ENCODE assay signal across 8 cellular contexts in genomic region chrX:53440631-53441517, GRCh38. TPM values are rescaled to one million over a fixed set of nuclear protein-coding genes. Genes with fewer than 3 reads are reported as not detected.
DNase-seq lines count a peak whose midpoint lies in the region; ATAC-seq and TF ChIP-seq lines count a peak whose summit lies in the region.

No MANE protein-coding gene starts in this region.

- peaks cover 0 to 15% (median 0%) of the 10 kb centered on the region in 3 donors for H3K27me3 Mint-ChIP-seq in CD14-positive monocyte (ENCODE audit: low read depth in 3 of 3)

- peaks cover 0 to 3% of the 10 kb centered on the region in 2 donors for H3K36me3 Mint-ChIP-seq in CD14-positive monocyte

- H4K20me1 ChIP-seq in SU-DHL-6 (ENCODE audit: low read depth, low read length): no peaks in the 10 kb centered on the region

- peak; percentile 65 to 75 for ATAC-seq in lower lobe of right lung
- ATAC-seq in HG02798 (IDR thresholded peaks at IDR 0.05; ENCODE audit: poor library complexity, unreplicated experiment): no peak
- no peak for ATAC-seq in HG02885 (IDR thresholded peaks at IDR 0.05; ENCODE audit: poor library complexity, unreplicated experiment)

- peak overlapping the region; percentile 82 to 92 for H3K4me3 Mint-ChIP-seq in CD14-positive monocyte

- TF ChIP-seq EP300 in stomach (IDR thresholded peaks at IDR 0.05): no peak

- H3K4me3 ChIP-seq in HUES6 (ENCODE audit: low read depth, low read length): peak overlapping the region; percentile 59
- H3K4me3 ChIP-seq in SU-DHL-6 (ENCODE audit: insufficient read depth, low read length, poor library complexity, severe bottlenecking): peak overlapping the region; percentile 60
- H3K4me3 ChIP-seq in lower lobe of right lung: peak overlapping the region; percentile 48
- H3K4me3 ChIP-seq in stomach: peak overlapping the region; percentile 32 to 41 (median 37)

- WGBS in stomach, 5 donors: 11 to 37% (median 15%) methylated on average over 20 to 39 of the region's 39 CpGs

- peaks cover 33% of the 10 kb centered on the region for H3K27me3 ChIP-seq in HUES6 (ENCODE audit: control insufficient read depth, insufficient read depth, low read length)
- H3K27me3 ChIP-seq in SU-DHL-6 (ENCODE audit: low read length): no peaks in the 10 kb centered on the region
- H3K27me3 ChIP-seq in lower lobe of right lung (ENCODE audit: low read depth): no peaks in the 10 kb centered on the region
- peaks cover 0 to 19% (median 0%) of the 10 kb centered on the region in 3 donors for H3K27me3 ChIP-seq in stomach

- H3F3A ChIP-seq in SU-DHL-6 (ENCODE audit: insufficient read depth): no peaks in the 10 kb centered on the region

- no peak overlapping the region for H3K27ac ChIP-seq in HUES6 (ENCODE audit: low read depth, low read length)
- no peak overlapping the region for H3K27ac ChIP-seq in SU-DHL-6 (ENCODE audit: low read depth, low read length)
- H3K27ac ChIP-seq in lower lobe of right lung: peak overlapping the region; percentile 73
- peak overlapping the region; percentile 47 to 77 (median 64) for H3K27ac ChIP-seq in stomach

- DNase-seq in CD14-positive monocyte (ENCODE audit: low spot score): peak; percentile 83
- DNase-seq in dermis blood vessel endothelial cell: peak; percentile 39
- DNase-seq in lower lobe of right lung: peak; percentile 63
- peak; percentile 53 for DNase-seq in stomach

- H3K4me1 ChIP-seq in HUES6 (ENCODE audit: control insufficient read depth, insufficient read depth, low read length) (peaks cover 2% of the 10 kb centered on the region; the same call in 1 of the 2 replicates), lower lobe of right lung (peaks cover 12% of the 10 kb centered on the region), stomach (peaks cover 0 to 19% (median 13%) of the 10 kb centered on the region in 4 donors)

- H3K4me1 Mint-ChIP-seq in CD14-positive monocyte: peaks cover 24% of the 10 kb centered on the region

- H3K79me2 ChIP-seq in SU-DHL-6 (ENCODE audit: insufficient read depth, low read length): no peaks in the 10 kb centered on the region

- H3K9me3 Mint-ChIP-seq in CD14-positive monocyte: peaks cover 0 to 2% (median 0%) of the 10 kb centered on the region in 7 donors

- intact Hi-C loops in CD14-positive monocyte (cut with micrococcal nuclease): loop anchor here in 1 of 2 donors (5.0 kb wide), 1 partner anchor 124 kb away; no protein-coding TSS in a partner anchor
- intact Hi-C loops in lower lobe of right lung (cut with DNase I): no loop called here
- intact Hi-C loops in stomach (cut with DNase I; ENCODE audit: low total_unique reads): loop anchor here (10.0 kb wide), 1 partner anchor 146 kb away; no protein-coding TSS in a partner anchor

- no peaks in the 10 kb centered on the region for H3K9me2 ChIP-seq in SU-DHL-6 (replicated peaks; ENCODE audit: insufficient read depth, low read length)

- peak overlapping the region; percentile 75 for H3K4me2 ChIP-seq in SU-DHL-6 (ENCODE audit: low read depth, low read length, poor library complexity, severe bottlenecking)

- H3K9me3 ChIP-seq in HUES6 (ENCODE audit: control insufficient read depth, insufficient read depth, low read depth, low read length): no peaks in the 10 kb centered on the region; the same call in 1 of the 2 replicates
- H3K9me3 ChIP-seq in SU-DHL-6 (ENCODE audit: insufficient read depth, low read length): no peaks in the 10 kb centered on the region
- no peaks in the 10 kb centered on the region for H3K9me3 ChIP-seq in lower lobe of right lung
- H3K9me3 ChIP-seq in stomach: no peaks in the 10 kb centered on the region

- TF ChIP-seq CTCF in CD14-positive monocyte (IDR thresholded peaks at IDR 0.05) (no peak), SU-DHL-6 (IDR thresholded peaks at IDR 0.05; ENCODE audit: insufficient read depth, low read length, poor library complexity, severe bottlenecking) (no peak), lower lobe of right lung (IDR thresholded peaks at IDR 0.05) (no peak), stomach (IDR thresholded peaks at IDR 0.05) (no peak)

- TF ChIP-seq POLR2A in stomach (IDR thresholded peaks at IDR 0.05): no peak

- H2AFZ ChIP-seq in SU-DHL-6 (ENCODE audit: low read depth, low read length, severe bottlenecking): peak overlapping the region; percentile 43

- no peaks in the 10 kb centered on the region for H3K36me3 ChIP-seq in HUES6 (ENCODE audit: control insufficient read depth, insufficient read depth, low read length)
- no peaks in the 10 kb centered on the region for H3K36me3 ChIP-seq in SU-DHL-6 (ENCODE audit: low read length)
- H3K36me3 ChIP-seq in lower lobe of right lung: no peaks in the 10 kb centered on the region
- H3K36me3 ChIP-seq in stomach: no peaks in the 10 kb centered on the region

- H3K9ac ChIP-seq in HUES6 (ENCODE audit: low read length) (peak overlapping the region; percentile 6), SU-DHL-6 (ENCODE audit: low read length) (peak overlapping the region; percentile 59)

- peak overlapping the region; percentile 92 to 98 (median 95) for H3K27ac Mint-ChIP-seq in CD14-positive monocyte

RNA-seq across cellular contexts. Expression of gene HSD17B10, which starts 6.7 kb away (rescaled TPM):
- polyA plus RNA-seq in CD14-positive monocyte: 100 to 1,000 TPM; 136 to 163 TPM
- total RNA-seq in dermis blood vessel endothelial cell: 79.3 and 83.7 TPM in 2 replicates
- 51.6 TPM for total RNA-seq in lower lobe of right lung
- total RNA-seq in stomach: 10 to 100 TPM in 4 of 5 donors, not detected in 1; 16.1 to 36.2 (median 20.9) TPM
- 10 to 100 TPM; 78.4 to 84.3 (median 82.9) TPM for polyA plus RNA-seq in stomach

RNA-seq across cellular contexts. Expression of gene RIBC1, which starts 18.2 kb away (rescaled TPM):
- under 1 TPM in 1 of 2 donors, not detected in 1; 0.31 TPM for polyA plus RNA-seq in CD14-positive monocyte
- total RNA-seq in dermis blood vessel endothelial cell: 0.60 and 1.0 TPM in 2 replicates
- total RNA-seq in lower lobe of right lung: 3.0 TPM
- total RNA-seq in stomach: not detected
- polyA plus RNA-seq in stomach: 1 to 10 TPM in 2 of 3 donors, under 1 TPM in 1; 0.93 to 1.7 (median 1.4) TPM

RNA-seq across cellular contexts. Expression of gene SMC1A, which starts 18.4 kb away (rescaled TPM):
- polyA plus RNA-seq in CD14-positive monocyte: 10 to 100 TPM; 25.6 to 53.2 TPM
- 16.5 and 24.3 TPM in 2 replicates for total RNA-seq in dermis blood vessel endothelial cell
- 52.0 TPM for total RNA-seq in lower lobe of right lung
- 10 to 100 TPM; 20.0 to 31.2 (median 24.6) TPM for total RNA-seq in stomach
- 1 to 10 TPM; 4.3 to 6.7 (median 5.6) TPM for polyA plus RNA-seq in stomach

Comparison
In these comparisons a context has a peak if more than half of its experiments do, and no peak if none do; other contexts are left out.
1. H3K27ac ChIP-seq: peak in lower lobe of right lung (single experiment) and stomach (5 of 5); none in HUES6 (single experiment) and SU-DHL-6 (single experiment).
2. ATAC-seq: peak in lower lobe of right lung (2 of 2); none in HG02798 (single experiment) and HG02885 (single experiment).
3. Peak in every context shown above with its lines, with median percentiles within 50 percentile points of each other: DNase-seq and H3K4me3 ChIP-seq.